Comparison of ENCODE assay signal across 8 cellular contexts in genomic region chr14:101781240-101782061, GRCh38. TPM values are rescaled to one million over a fixed set of nuclear protein-coding genes. Genes with fewer than 3 reads are reported as not detected.
DNase-seq lines count a peak whose midpoint lies in the region; ATAC-seq and TF ChIP-seq lines count a peak whose summit lies in the region.

No MANE protein-coding gene starts in this region.

- 2 to 4% methylated on average over 21 to 67 of the region's 67 CpGs for WGBS in endodermal cell (ENCODE audit: insufficient coverage in 1 of 2, insufficient read length in 1 of 2), 2 experiments
- 1% methylated on average over 67 of the region's 67 CpGs for WGBS in urinary bladder

- H3K27ac Mint-ChIP-seq in endodermal cell (no peak overlapping the region), natural killer cell (peak overlapping the region in 1 of 2 donors; percentile 76)

- intact Hi-C loops in natural killer cell (cut with micrococcal nuclease) = no loop called here

- TF ChIP-seq CTCF in GM13976 (IDR thresholded peaks at IDR 0.05; ENCODE audit: borderline replicate concordance, control extremely low read depth, extremely low read depth, insufficient read depth, missing control alignments) (no peak), endodermal cell (conservative IDR thresholded peaks at IDR 0.05) (no peak), natural killer cell (IDR thresholded peaks at IDR 0.05) (no peak)

- H3K27me3 ChIP-seq in endodermal cell (ENCODE audit: control insufficient read depth, insufficient read depth, low read length, poor library complexity, severe bottlenecking) = peaks cover 28% of the 10 kb centered on the region

- peak overlapping the region; percentile 62 for H3K4me3 Mint-ChIP-seq in endodermal cell
- H3K4me3 Mint-ChIP-seq in natural killer cell = peak overlapping the region; percentile 82

- H3K36me3 Mint-ChIP-seq in endodermal cell (ENCODE audit: low read depth) (peaks cover 6% of the 10 kb centered on the region), natural killer cell (no peaks in the 10 kb centered on the region)

- H3K27ac ChIP-seq in endodermal cell (ENCODE audit: low read depth, low read length) (no peak overlapping the region), urinary bladder (ENCODE audit: low read depth) (no peak overlapping the region)

- H3K27me3 Mint-ChIP-seq in endodermal cell (ENCODE audit: insufficient read depth) = peaks cover 47% of the 10 kb centered on the region
- H3K27me3 Mint-ChIP-seq in natural killer cell (ENCODE audit: low read depth in 2 of 2) = peaks cover 0 to 10% of the 10 kb centered on the region in 2 donors

- peaks cover 3% of the 10 kb centered on the region for H3K9me3 Mint-ChIP-seq in endodermal cell
- no peaks in the 10 kb centered on the region for H3K9me3 Mint-ChIP-seq in natural killer cell

- peak; percentile 61 for DNase-seq in GM13976 (ENCODE audit: low spot score)
- DNase-seq in activated CD4-positive, alpha-beta T cell treated with anti-CD3 and anti-CD28 coated beads for 48 hours = peak; percentile 53
- peak; percentile 67 for DNase-seq in endodermal cell
- no peak for DNase-seq in natural killer cell
- DNase-seq in NCI-H1105 treated with DMSO at 0.1 percent for 48 hours (lab: John Stamatoyannopoulos, UW) = no peak
- DNase-seq in medulla oblongata (ENCODE audit: extremely low spot score) = no peak

- H3K9me3 ChIP-seq in endodermal cell (ENCODE audit: control insufficient read depth, low read length) = peaks cover 7% of the 10 kb centered on the region

- peaks cover 2% of the 10 kb centered on the region for H3K4me1 ChIP-seq in endodermal cell (ENCODE audit: control insufficient read depth, insufficient read depth, low read length)
- H3K4me1 ChIP-seq in urinary bladder (ENCODE audit: insufficient read depth) = no peaks in the 10 kb centered on the region

- ATAC-seq in natural killer cell = peak; percentile 69 to 79 (median 75)
- ATAC-seq in GM21576 (IDR thresholded peaks at IDR 0.05; ENCODE audit: unreplicated experiment) = no peak

- in situ Hi-C loops in GM13976 (cut with MboI; ENCODE audit: low sequenced_read_pairs, unreplicated experiment) = no loop called here

- H3K4me1 Mint-ChIP-seq in endodermal cell = peaks cover 7% of the 10 kb centered on the region
- H3K4me1 Mint-ChIP-seq in natural killer cell = peaks cover 23 to 45% of the 10 kb centered on the region in 2 donors

- no peaks in the 10 kb centered on the region for H3K36me3 ChIP-seq in endodermal cell (ENCODE audit: control insufficient read depth, insufficient read depth, low read length)
- no peaks in the 10 kb centered on the region for H3K36me3 ChIP-seq in urinary bladder (ENCODE audit: insufficient read depth)

- no peak overlapping the region for H3K9ac ChIP-seq in endodermal cell (ENCODE audit: extremely low read depth, low read length, poor library complexity, severe bottlenecking)

- H3K4me3 ChIP-seq in endodermal cell (ENCODE audit: low read length) (peak overlapping the region; percentile 78), urinary bladder (ENCODE audit: low read depth, low read length) (peak overlapping the region; percentile 54)

RNA-seq across cellular contexts. Expression of gene PPP2R5C, which starts 19.9 kb away (rescaled TPM):
- total RNA-seq in endodermal cell (100 to 1,000 TPM; 116 to 117 TPM), natural killer cell (100 to 1,000 TPM; 716 to 779 (median 736) TPM), urinary bladder (118 TPM)
- 151 TPM for polyA plus RNA-seq in endodermal cell (2013, experiment 1 of 2)
- 146 TPM for polyA plus RNA-seq in endodermal cell (2013, experiment 2 of 2)
- polyA plus RNA-seq in urinary bladder = 85.4 TPM

Comparison
In these comparisons a context has a peak if more than half of its experiments do, and no peak if none do; other contexts are left out.
1. DNase-seq: peak in GM13976 (single experiment), activated CD4-positive, alpha-beta T cell treated with anti-CD3 and anti-CD28 coated beads for 48 hours (single experiment) and endodermal cell (single experiment); none in natural killer cell (single experiment), NCI-H1105 treated with DMSO at 0.1 percent for 48 hours (single experiment) and medulla oblongata (single experiment).